In the genomic region with DNA sequence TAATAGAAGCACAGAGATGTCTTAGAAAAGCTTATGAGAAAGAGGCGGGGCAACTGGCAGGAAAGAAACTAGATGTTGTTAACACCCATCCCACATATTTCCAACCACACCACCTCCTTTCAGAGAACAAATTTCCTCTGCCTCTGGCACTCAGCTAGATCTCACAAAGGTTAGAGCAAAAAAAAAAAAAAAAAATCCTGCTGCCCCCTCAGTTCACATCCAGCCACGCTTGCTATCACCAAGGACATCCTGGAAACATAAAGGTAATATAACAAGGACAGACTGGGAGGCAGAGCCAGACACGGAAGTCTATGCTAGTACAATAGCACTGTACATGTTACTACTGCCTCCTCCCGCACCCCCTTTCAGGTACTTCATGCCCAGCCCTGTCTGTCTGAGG, we compare ENCODE assay signal across 11 cellular contexts.
DNase-seq lines count a peak whose midpoint lies in the region; ATAC-seq, FAIRE-seq and TF ChIP-seq lines count a peak whose summit lies in the region.
"Had no signal": no experiment of that assay in that cellular context is flagged by ENCODE, and none has a peak within 500 bp of the region (broad histone marks: within the 10 kb centered on the region; RNA-seq: fewer than 3 reads in every experiment).

No MANE protein-coding gene starts in this region.

- 31 to 64% (median 54%) methylated on average over 4 of the region's 4 CpGs for WGBS in spleen, 5 donors

- no peak for FAIRE-seq in HTR-8/SVneo (lab: Jason Lieb, UNC)

- H3K27ac Mint-ChIP-seq in Calu3 (ENCODE audit: unreplicated experiment): peak overlapping the region; percentile 88

- DNase-seq in Calu3 (peak; percentile 4), spleen (no peak), A673 (ENCODE audit: low spot score) (no peak), NCI-H446 treated with DMSO at 0.1 percent for 48 hours (lab: John Stamatoyannopoulos, UW) (no peak), HTR-8/SVneo (ENCODE audit: insufficient read length, low spot score) (no peak)
- peak; percentile 15 for DNase-seq in activated T-helper 9 cell treated with anti-CD3 and anti-CD28 coated beads, Interleukin-2, amount 50 U/mL, for 16 hours (ENCODE audit: low read depth)
- DNase-seq: Caco-2, NCI-H146, SJCRH30 had no signal

- peaks cover 0 to 26% (median 15%) of the 10 kb centered on the region in 8 donors for H3K9me3 ChIP-seq in spleen
- no peaks in the 10 kb centered on the region for H3K9me3 ChIP-seq in A673 (ENCODE audit: low read depth, low read length, poor library complexity, severe bottlenecking)

- TF ChIP-seq CTCF in Calu3 (IDR thresholded peaks at IDR 0.05; ENCODE audit: unreplicated experiment): no peak
- no peak for TF ChIP-seq CTCF in spleen (IDR thresholded peaks at IDR 0.05 in 8 of 11, conservative IDR thresholded peaks at IDR 0.05 in 3 of 11)
- TF ChIP-seq CTCF in A673 (conservative IDR thresholded peaks at IDR 0.05; ENCODE audit: low read depth, low read length): no peak

- no peaks in the 10 kb centered on the region for H3K27me3 Mint-ChIP-seq in Calu3 (ENCODE audit: unreplicated experiment)

- H3K4me3 Mint-ChIP-seq in Calu3 (ENCODE audit: low read depth, unreplicated experiment): no peak overlapping the region

- no peaks in the 10 kb centered on the region for H3K36me3 ChIP-seq in spleen
- H3K36me3 ChIP-seq in A673 (ENCODE audit: insufficient read depth, low read length, poor library complexity, severe bottlenecking): no peaks in the 10 kb centered on the region
- H3K36me3 ChIP-seq: SJCRH30 had no signal

- POLR2A ChIA-PET in A673 (lab: Charles Lee; ENCODE audit: low non-redundant PET): no interaction called here

- H3K4me3 ChIP-seq in spleen (no peak overlapping the region), A673 (ENCODE audit: low read depth, low read length, poor library complexity, severe bottlenecking) (no peak overlapping the region)
- H3K4me3 ChIP-seq: SJCRH30 had no signal

- BruUV-seq in Calu3 (replicated peaks; lab: Mats Ljungman, UMichigan): no TSS peak
- BruUV-seq in A673 (replicated peaks; lab: Mats Ljungman, UMichigan): no TSS peak

- ATAC-seq in HG03378 (IDR thresholded peaks at IDR 0.05; ENCODE audit: unreplicated experiment): peak; percentile 50
- ATAC-seq in GM21367 (IDR thresholded peaks at IDR 0.05; ENCODE audit: unreplicated experiment): no peak

- no peaks in the 10 kb centered on the region for H3K36me3 Mint-ChIP-seq in Calu3 (ENCODE audit: insufficient read depth, unreplicated experiment)

- CTCF ChIA-PET in Calu3 (lab: Charles Lee): interaction anchor here (0.7 to 1.5 kb wide), 3 partner anchors 111 to 1704 kb away, joined by 4 to 5 read pairs (median 4); no protein-coding TSS in a partner anchor
- CTCF ChIA-PET in A673 (lab: Charles Lee): no interaction called here

- H3K9me3 Mint-ChIP-seq in Calu3 (ENCODE audit: low read depth, unreplicated experiment): peaks cover 4% of the 10 kb centered on the region

- intact Hi-C loops in Calu3 (cut with micrococcal nuclease; ENCODE audit: unreplicated experiment) (loop anchor here (5.0 kb wide), 2 partner anchors 111 to 246 kb away; no protein-coding TSS in a partner anchor), spleen (cut with DNase I; ENCODE audit: low total_unique reads) (no loop called here), A673 (cut with micrococcal nuclease; ENCODE audit: unreplicated experiment) (no loop called here)

- H3K27ac ChIP-seq in spleen: peak overlapping the region in 5 of 8 donors; percentile 25 to 71 (median 59)
- H3K27ac ChIP-seq in A673 (ENCODE audit: low read depth, low read length, poor library complexity, severe bottlenecking): no peak overlapping the region
- H3K27ac ChIP-seq: SJCRH30 had no signal

- H3K4me1 ChIP-seq in spleen (peaks cover 7 to 37% (median 12%) of the 10 kb centered on the region in 6 donors), A673 (ENCODE audit: insufficient read depth, low read length, poor library complexity, severe bottlenecking) (no peaks in the 10 kb centered on the region)
- H3K4me1 ChIP-seq: Caco-2 had no signal

- TF ChIP-seq POLR2A in spleen (IDR thresholded peaks at IDR 0.05): no peak

- H3K27me3 ChIP-seq in spleen (replicated peaks in 1 of 7) (no peaks in the 10 kb centered on the region), A673 (replicated peaks; ENCODE audit: insufficient read depth, low read depth, low read length, poor library complexity) (no peaks in the 10 kb centered on the region)
- H3K27me3 ChIP-seq: SJCRH30 had no signal

- H3K4me1 Mint-ChIP-seq in Calu3 (ENCODE audit: low read depth, unreplicated experiment): peaks cover 24% of the 10 kb centered on the region

Comparison
In these comparisons a context has a peak if more than half of its experiments do, and no peak if none do; other contexts are left out.
1. DNase-seq: peak in Calu3 (single experiment) and activated T-helper 9 cell treated with anti-CD3 and anti-CD28 coated beads, Interleukin-2, amount 50 U/mL, for 16 hours (single experiment); none in spleen (single experiment), A673 (single experiment), NCI-H446 treated with DMSO at 0.1 percent for 48 hours (single experiment) and HTR-8/SVneo (single experiment).